ENCODE assay signal across 18 cellular contexts in genomic region chr3:98735296-98735695, GRCh38. TPM values are rescaled to one million over a fixed set of nuclear protein-coding genes. Genes with fewer than 3 reads are reported as not detected.
"Had no signal": no experiment of that assay in that cellular context is flagged by ENCODE, and none has a peak within 500 bp of the region (broad histone marks: within the 10 kb centered on the region; RNA-seq: fewer than 3 reads in every experiment).

No MANE protein-coding gene starts in this region.

- H3K4me1 Mint-ChIP-seq: natural killer cell had no signal

- DNase-seq: activated CD4-positive, CD25-positive, alpha-beta regulatory T cell treated with anti-CD3 and anti-CD28 coated beads, Interleukin-2, amount 50 U/mL, for 72 hours; activated naive CD4-positive, alpha-beta T cell treated with Interleukin-2 at 50 U/mL for 16 hours; aorta; endodermal cell; erythroblast; kidney; mesendoderm; natural killer cell; stimulated activated CD4-positive, alpha-beta T cell treated with anti-CD3 and anti-CD28 coated beads, Interleukin-4, amount 100 ng/mL, for 24 hours; stimulated activated naive CD4-positive, alpha-beta T cell treated with Interleukin-2 at 50 U/mL for 16 hours; T-helper 1 cell; T1000; transverse colon had no signal

- H3K27me3 ChIP-seq: breast epithelium, gastroesophageal sphincter had no signal

- H3K4me3 ChIP-seq: breast epithelium, skin epidermis, transverse colon had no signal

- H3K4me1 ChIP-seq: breast epithelium had no signal

- H3K27ac ChIP-seq: breast epithelium, gastroesophageal sphincter, transverse colon had no signal

- H3K27ac Mint-ChIP-seq: activated T-helper 1 cell treated with anti-CD3 and anti-CD28 coated beads, Interleukin-12 subunit alpha, Interleukin-12 subunit beta, Interleukin-2, Interleukin-4 antibody, amounts not matched to agents 30 ng/mL and 10 ng/mL and 1 ng/mL, durations not matched to agents 14 hours and 24 hours and 36 hours; endodermal cell; natural killer cell had no signal

- H3K36me3 Mint-ChIP-seq: natural killer cell had no signal

- ATAC-seq: gastroesophageal sphincter, natural killer cell had no signal

- H3K4me3 Mint-ChIP-seq: activated T-helper 1 cell treated with anti-CD3 and anti-CD28 coated beads, Interleukin-12 subunit alpha, Interleukin-12 subunit beta, Interleukin-2, Interleukin-4 antibody, amounts not matched to agents 30 ng/mL and 10 ng/mL and 1 ng/mL, durations not matched to agents 14 hours and 24 hours and 36 hours; endodermal cell; natural killer cell had no signal

- H3K36me3 ChIP-seq: breast epithelium, gastroesophageal sphincter, transverse colon had no signal

- H3K9me3 ChIP-seq: breast epithelium, gastroesophageal sphincter, transverse colon had no signal

- H3K9me3 Mint-ChIP-seq: activated T-helper 1 cell treated with anti-CD3 and anti-CD28 coated beads, Interleukin-12 subunit alpha, Interleukin-12 subunit beta, Interleukin-2, Interleukin-4 antibody, amounts not matched to agents 30 ng/mL and 10 ng/mL and 1 ng/mL, durations not matched to agents 14 hours and 24 hours and 36 hours; endodermal cell had no signal

- FAIRE-seq: kidney had no signal

RNA-seq across cellular contexts. Expression of gene ST3GAL6, which starts 27.8 kb away (rescaled TPM):
- total RNA-seq: activated CD8-positive, alpha-beta memory T cell treated with anti-CD3 and anti-CD28 coated beads for 36 hours had no signal
